ENCODE assay signal across 14 cellular contexts in genomic region chr1:230230948-230231738, GRCh38.
DNase-seq lines count a peak whose midpoint lies in the region; ATAC-seq and TF ChIP-seq lines count a peak whose summit lies in the region.
"Had no signal": no experiment of that assay in that cellular context is flagged by ENCODE, and none has a peak within 500 bp of the region (broad histone marks: within the 10 kb centered on the region; RNA-seq: fewer than 3 reads in every experiment).

No MANE protein-coding gene starts in this region.

- H3K27ac ChIP-seq in left ventricle myocardium inferior (replicated peaks) (peak overlapping the region; percentile 67), upper lobe of left lung (peak overlapping the region in 3 of 4 donors; percentile 73 to 80 (median 77))
- H3K27ac ChIP-seq: foreskin keratinocyte, RWPE1 had no signal

- DNase-seq in left ventricle myocardium inferior (no peak), Right ventricle myocardium inferior (ENCODE audit: missing footprints) (no peak), adipocyte (ENCODE audit: low read depth) (no peak), upper lobe of left lung (peak in 1 of 2 donors; percentile 61), A172 (ENCODE audit: low spot score) (no peak), T-helper 9 cell (no peak)
- DNase-seq: activated naive CD4-positive, alpha-beta T cell; cortex of kidney; foreskin keratinocyte; NCI-H2081 treated with DMSO at 0.1 percent for 48 hours; stimulated activated CD4-positive, alpha-beta T cell treated with anti-CD3 and anti-CD28 coated beads, Interleukin-4, amount 100 ng/mL, for 4 hours had no signal

- no peak for ATAC-seq in Right ventricle myocardium inferior
- ATAC-seq in upper lobe of left lung (ENCODE audit: low FRiP score in 2 of 2) = peak; percentile 52 to 84
- no peak for ATAC-seq in GM18868 (IDR thresholded peaks at IDR 0.05; ENCODE audit: unreplicated experiment)
- ATAC-seq: foreskin keratinocyte had no signal

- TF ChIP-seq CTCF in left ventricle myocardium inferior (IDR thresholded peaks at IDR 0.05; ENCODE audit: borderline replicate concordance) (no peak), upper lobe of left lung (IDR thresholded peaks at IDR 0.05) (no peak)

- no peak for TF ChIP-seq POLR2A in upper lobe of left lung (IDR thresholded peaks at IDR 0.05)

- no peaks in the 10 kb centered on the region for H3K9me3 ChIP-seq in left ventricle myocardium inferior (replicated peaks)
- no peaks in the 10 kb centered on the region for H3K9me3 ChIP-seq in adipocyte (ENCODE audit: control insufficient read depth, low read length)
- no peaks in the 10 kb centered on the region for H3K9me3 ChIP-seq in mucosa of stomach (ENCODE audit: control insufficient read depth, low read length)
- H3K9me3 ChIP-seq in upper lobe of left lung = no peaks in the 10 kb centered on the region

- no peaks in the 10 kb centered on the region for H3K27me3 ChIP-seq in left ventricle myocardium inferior (ENCODE audit: low read depth)
- no peaks in the 10 kb centered on the region for H3K27me3 ChIP-seq in adipocyte (replicated peaks; ENCODE audit: control insufficient read depth, insufficient read depth, low read length)
- no peaks in the 10 kb centered on the region for H3K27me3 ChIP-seq in mucosa of stomach (ENCODE audit: control insufficient read depth, insufficient read depth, low read length)
- H3K27me3 ChIP-seq in upper lobe of left lung = no peaks in the 10 kb centered on the region
- H3K27me3 ChIP-seq: foreskin keratinocyte had no signal

- TF ChIP-seq EP300 in upper lobe of left lung (IDR thresholded peaks at IDR 0.05) = no peak

- H3K4me1 ChIP-seq in left ventricle myocardium inferior (peaks cover 37% of the 10 kb centered on the region), adipocyte (ENCODE audit: control insufficient read depth, insufficient read depth, low read length) (peaks cover 32% of the 10 kb centered on the region), mucosa of stomach (ENCODE audit: control insufficient read depth, insufficient read depth, low read length) (peaks cover 27% of the 10 kb centered on the region), upper lobe of left lung (peaks cover 14 to 30% (median 17%) of the 10 kb centered on the region in 4 donors)
- H3K4me1 ChIP-seq: foreskin keratinocyte had no signal

- peak overlapping the region; percentile 83 for H3K9ac ChIP-seq in adipocyte (ENCODE audit: low read length)
- H3K9ac ChIP-seq in mucosa of stomach (ENCODE audit: low read length) = peak overlapping the region; percentile 70

- intact Hi-C loops in left ventricle myocardium inferior (cut with micrococcal nuclease) = no loop called here
- intact Hi-C loops in Right ventricle myocardium inferior (cut with DNase I) = no loop called here

- 66 to 82% methylated on average over 7 of the region's 7 CpGs for WGBS in upper lobe of left lung, 2 donors

- H3K4me3 ChIP-seq in left ventricle myocardium inferior = no peak overlapping the region
- peak overlapping the region; percentile 74 for H3K4me3 ChIP-seq in adipocyte (ENCODE audit: low read length)
- H3K4me3 ChIP-seq in mucosa of stomach (ENCODE audit: low read length) = peak overlapping the region; percentile 4
- H3K4me3 ChIP-seq in upper lobe of left lung = no peak overlapping the region

- no peaks in the 10 kb centered on the region for H3K36me3 ChIP-seq in left ventricle myocardium inferior
- peaks cover 5% of the 10 kb centered on the region for H3K36me3 ChIP-seq in adipocyte (ENCODE audit: control insufficient read depth, insufficient read depth, low read length, severe bottlenecking)
- no peaks in the 10 kb centered on the region for H3K36me3 ChIP-seq in mucosa of stomach (ENCODE audit: control insufficient read depth, insufficient read depth, low read length)
- peaks cover 0 to 4% (median 0%) of the 10 kb centered on the region in 4 donors for H3K36me3 ChIP-seq in upper lobe of left lung

Comparison
In these comparisons a context has a peak if more than half of its experiments do, and no peak if none do; other contexts are left out.
1. H3K4me3 ChIP-seq: peak in adipocyte (single experiment) and mucosa of stomach (single experiment); none in left ventricle myocardium inferior (single experiment) and upper lobe of left lung (0 of 4).
2. ATAC-seq: peak in upper lobe of left lung (2 of 2); none in Right ventricle myocardium inferior (single experiment) and GM18868 (single experiment).